ENCODE assay signal across 1 cellular context in the genomic region with DNA sequence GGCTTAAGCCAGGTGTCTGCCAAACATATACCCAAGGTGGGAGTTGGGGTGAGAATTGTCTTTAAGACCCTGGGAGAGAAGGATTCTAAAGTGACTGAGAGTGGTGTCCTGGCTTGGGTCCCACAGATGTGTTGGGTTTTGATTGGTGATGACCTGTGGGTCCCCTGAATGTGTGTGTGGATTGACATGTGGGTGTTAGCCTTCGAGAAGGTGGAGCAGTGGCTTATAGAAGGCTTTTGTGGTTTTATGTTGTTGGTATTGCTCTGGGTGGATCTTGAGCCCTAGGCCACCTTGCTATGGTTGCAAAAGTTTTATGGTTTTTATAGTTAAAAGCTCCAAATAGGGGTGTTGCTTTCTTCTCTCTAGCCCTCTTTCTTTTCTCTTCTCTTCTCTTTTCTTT.
TF ChIP-seq lines count a peak whose summit lies in the region.

No MANE protein-coding gene starts in this region.

TF ChIP-seq in HCT116, 20 proteins besides CTCF, POLR2A, EP300 and RAD21:
- TF ChIP-seq, protein P1, sequence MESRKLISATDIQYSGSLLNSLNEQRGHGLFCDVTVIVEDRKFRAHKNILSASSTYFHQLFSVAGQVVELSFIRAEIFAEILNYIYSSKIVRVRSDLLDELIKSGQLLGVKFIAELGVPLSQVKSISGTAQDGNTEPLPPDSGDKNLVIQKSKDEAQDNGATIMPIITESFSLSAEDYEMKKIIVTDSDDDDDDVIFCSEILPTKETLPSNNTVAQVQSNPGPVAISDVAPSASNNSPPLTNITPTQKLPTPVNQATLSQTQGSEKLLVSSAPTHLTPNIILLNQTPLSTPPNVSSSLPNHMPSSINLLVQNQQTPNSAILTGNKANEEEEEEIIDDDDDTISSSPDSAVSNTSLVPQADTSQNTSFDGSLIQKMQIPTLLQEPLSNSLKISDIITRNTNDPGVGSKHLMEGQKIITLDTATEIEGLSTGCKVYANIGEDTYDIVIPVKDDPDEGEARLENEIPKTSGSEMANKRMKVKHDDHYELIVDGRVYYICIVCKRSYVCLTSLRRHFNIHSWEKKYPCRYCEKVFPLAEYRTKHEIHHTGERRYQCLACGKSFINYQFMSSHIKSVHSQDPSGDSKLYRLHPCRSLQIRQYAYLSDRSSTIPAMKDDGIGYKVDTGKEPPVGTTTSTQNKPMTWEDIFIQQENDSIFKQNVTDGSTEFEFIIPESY (IDR thresholded peaks at IDR 0.05; ENCODE audit: extremely low read depth, insufficient replicate concordance, low read length): no peak
- TF ChIP-seq TCF7L2 (IDR thresholded peaks at IDR 0.05; ENCODE audit: borderline replicate concordance, extremely low read depth, insufficient read depth, insufficient read length): no peak
- no peak for TF ChIP-seq ELF1 (IDR thresholded peaks at IDR 0.05; ENCODE audit: borderline replicate concordance, low read depth)
- TF ChIP-seq EZH2phosphoT487 (IDR thresholded peaks at IDR 0.05; ENCODE audit: borderline replicate concordance): no peak
- no peak for TF ChIP-seq ZFX (IDR thresholded peaks at IDR 0.05)
- TF ChIP-seq SRF (IDR thresholded peaks at IDR 0.05; ENCODE audit: low read depth): no peak
- TF ChIP-seq EGR1 (IDR thresholded peaks at IDR 0.05; ENCODE audit: low read depth): no peak
- TF ChIP-seq SP1 (IDR thresholded peaks at IDR 0.05; ENCODE audit: low read depth): no peak
- TF ChIP-seq SIN3A (IDR thresholded peaks at IDR 0.05; ENCODE audit: low read depth): no peak
- no peak for TF ChIP-seq YY1 (IDR thresholded peaks at IDR 0.05; ENCODE audit: extremely low read depth, insufficient replicate concordance, low read depth, low read length)
- no peak for TF ChIP-seq JUND (IDR thresholded peaks at IDR 0.05)
